ENCODE assay signal across 21 cellular contexts in genomic region chr22:20645954-20646353, GRCh38.
DNase-seq lines count a peak whose midpoint lies in the region; ATAC-seq, FAIRE-seq and TF ChIP-seq lines count a peak whose summit lies in the region.
"Had no signal": no experiment of that assay in that cellular context is flagged by ENCODE, and none has a peak within 500 bp of the region (broad histone marks: within the 10 kb centered on the region; RNA-seq: fewer than 3 reads in every experiment).

No MANE protein-coding gene starts in this region.

- H3K4me3 Mint-ChIP-seq in natural killer cell, result no peak overlapping the region
- no peak overlapping the region for H3K4me3 Mint-ChIP-seq in natural killer cell treated with Interleukin-12 subunit alpha and Interleukin-12 subunit beta and Interleukin-15 and Interleukin-18, amount 100 ng/mL, for 72 hours
- H3K4me3 Mint-ChIP-seq: B cell; CD8-positive, alpha-beta T cell; IgD-negative memory B cell had no signal

- H3K27ac Mint-ChIP-seq in natural killer cell, result no peak overlapping the region
- H3K27ac Mint-ChIP-seq in natural killer cell treated with Interleukin-12 subunit alpha and Interleukin-12 subunit beta and Interleukin-15 and Interleukin-18, amount 100 ng/mL, for 72 hours, result no peak overlapping the region
- H3K27ac Mint-ChIP-seq: B cell; CD8-positive, alpha-beta T cell; IgD-negative memory B cell had no signal

- intact Hi-C loops in natural killer cell (cut with micrococcal nuclease) (no loop called here), posterior vena cava (cut with DNase I) (no loop called here), vagina (cut with DNase I) (no loop called here)

- peaks cover 0 to 4% of the 10 kb centered on the region in 2 donors for H3K27me3 Mint-ChIP-seq in natural killer cell (ENCODE audit: low read depth in 2 of 2)
- H3K27me3 Mint-ChIP-seq in natural killer cell treated with Interleukin-12 subunit alpha and Interleukin-12 subunit beta and Interleukin-15 and Interleukin-18, amount 100 ng/mL, for 72 hours, result no peaks in the 10 kb centered on the region

- ATAC-seq in natural killer cell (no peak), left lobe of liver (no peak)
- ATAC-seq in natural killer cell treated with Interleukin-12 subunit alpha and Interleukin-12 subunit beta and Interleukin-15 and Interleukin-18, amount 100 ng/mL, for 72 hours, result no peak
- ATAC-seq: CD8-positive, alpha-beta T cell; HCT116; HepG2 had no signal

- H3K4me1 Mint-ChIP-seq in natural killer cell, result peaks cover 0 to 11% of the 10 kb centered on the region in 2 donors
- no peaks in the 10 kb centered on the region for H3K4me1 Mint-ChIP-seq in natural killer cell treated with Interleukin-12 subunit alpha and Interleukin-12 subunit beta and Interleukin-15 and Interleukin-18, amount 100 ng/mL, for 72 hours (ENCODE audit: low read depth in 2 of 2)
- H3K4me1 Mint-ChIP-seq: B cell, IgD-negative memory B cell had no signal

- TF ChIP-seq POLR2A in vagina (IDR thresholded peaks at IDR 0.05), result no peak
- no peak for TF ChIP-seq POLR2A in GM12892 (IDR thresholded peaks at IDR 0.05; ENCODE audit: low read depth, low read length)
- TF ChIP-seq POLR2A in H54 (IDR thresholded peaks at IDR 0.05; ENCODE audit: low read depth, low read length), result no peak

- TF ChIP-seq CTCF in natural killer cell (IDR thresholded peaks at IDR 0.05) (no peak), vagina (IDR thresholded peaks at IDR 0.05) (no peak)

- no peak overlapping the region for H3K27ac ChIP-seq in vagina
- H3K27ac ChIP-seq: BLaER1 treated with 17β-estradiol and CSF1 and Interleukin-3, amounts not matched to agents 10 nM and 100 nM had no signal

- POLR2A ChIA-PET in HEK293T (lab: Yijun Ruan, JAX), result no interaction called here

- no peaks in the 10 kb centered on the region for H3K9me3 Mint-ChIP-seq in natural killer cell
- H3K9me3 Mint-ChIP-seq in natural killer cell treated with Interleukin-12 subunit alpha and Interleukin-12 subunit beta and Interleukin-15 and Interleukin-18, amount 100 ng/mL, for 72 hours, result no peaks in the 10 kb centered on the region
- H3K9me3 Mint-ChIP-seq: CD8-positive, alpha-beta T cell; IgD-negative memory B cell had no signal

- DNase-seq in natural killer cell, result peak; percentile 3
- no peak for DNase-seq in natural killer cell treated with Interleukin-12 subunit alpha and Interleukin-12 subunit beta and Interleukin-15 and Interleukin-18, amount 100 ng/mL, for 72 hours (ENCODE audit: low spot score)
- DNase-seq in left lobe of liver (ENCODE audit: low spot score), result peak; percentile 7
- peak; percentile 9 for DNase-seq in posterior vena cava (ENCODE audit: low spot score)
- DNase-seq in vagina (ENCODE audit: extremely low spot score in 2 of 2), result peak; percentile 52 to 77
- DNase-seq in GM12892 (ENCODE audit: insufficient read length), result no peak
- no peak for DNase-seq in HEK293T (ENCODE audit: extremely low spot score)
- no peak for DNase-seq in H54 (ENCODE audit: insufficient read length, low spot score)
- DNase-seq: CD8-positive, alpha-beta T cell; COR-L47; DMS153; DMS79; GDM1; GOT3; KG1 had no signal

- FAIRE-seq in GM12892 (lab: Jason Lieb, UNC) (no peak), H54 (lab: Jason Lieb, UNC) (no peak)
- FAIRE-seq: D721Med, HepG2 had no signal

- no peaks in the 10 kb centered on the region for H3K4me1 ChIP-seq in vagina
- H3K4me1 ChIP-seq: BLaER1 treated with 17β-estradiol and CSF1 and Interleukin-3, amounts not matched to agents 10 nM and 100 nM had no signal

- no peaks in the 10 kb centered on the region for H3K36me3 Mint-ChIP-seq in natural killer cell
- H3K36me3 Mint-ChIP-seq in natural killer cell treated with Interleukin-12 subunit alpha and Interleukin-12 subunit beta and Interleukin-15 and Interleukin-18, amount 100 ng/mL, for 72 hours, result no peaks in the 10 kb centered on the region
- H3K36me3 Mint-ChIP-seq: CD8-positive, alpha-beta T cell had no signal

- no peak overlapping the region for H3K4me3 ChIP-seq in vagina
- H3K4me3 ChIP-seq: BLaER1 treated with 17β-estradiol and CSF1 and Interleukin-3, amounts not matched to agents 10 nM and 100 nM had no signal

- no peaks in the 10 kb centered on the region for H3K36me3 ChIP-seq in vagina
- H3K36me3 ChIP-seq: BLaER1 treated with 17β-estradiol and CSF1 and Interleukin-3, amounts not matched to agents 10 nM and 100 nM had no signal

- CTCF ChIA-PET in HEK293T (lab: Yijun Ruan, JAX), result no interaction called here

- H3K9me3 ChIP-seq in vagina, result no peaks in the 10 kb centered on the region
- H3K9me3 ChIP-seq: BLaER1 treated with 17β-estradiol and CSF1 and Interleukin-3, amounts not matched to agents 10 nM and 100 nM had no signal

- H3K27me3 ChIP-seq in vagina, result no peaks in the 10 kb centered on the region
- H3K27me3 ChIP-seq: BLaER1 treated with 17β-estradiol and CSF1 and Interleukin-3, amounts not matched to agents 10 nM and 100 nM had no signal

TF ChIP-seq in HEK293T, 16 proteins besides CTCF, POLR2A, EP300 and RAD21:
- no peak for TF ChIP-seq SUZ12 (IDR thresholded peaks at IDR 0.05)
- TF ChIP-seq LEF1 (IDR thresholded peaks at IDR 0.05; ENCODE audit: borderline replicate concordance), result no peak
- TF ChIP-seq ZNF384 (IDR thresholded peaks at IDR 0.05), result no peak
- TF ChIP-seq ARNT (IDR thresholded peaks at IDR 0.05), result no peak

Comparison
In these comparisons a context has a peak if more than half of its experiments do, and no peak if none do; other contexts are left out.
1. DNase-seq: peak in natural killer cell (single experiment), left lobe of liver (single experiment), posterior vena cava (single experiment) and vagina (2 of 2); none in natural killer cell treated with Interleukin-12 subunit alpha and Interleukin-12 subunit beta and Interleukin-15 and Interleukin-18, amount 100 ng/mL, for 72 hours (single experiment), GM12892 (single experiment), HEK293T (single experiment) and H54 (single experiment).